In the genomic region with DNA sequence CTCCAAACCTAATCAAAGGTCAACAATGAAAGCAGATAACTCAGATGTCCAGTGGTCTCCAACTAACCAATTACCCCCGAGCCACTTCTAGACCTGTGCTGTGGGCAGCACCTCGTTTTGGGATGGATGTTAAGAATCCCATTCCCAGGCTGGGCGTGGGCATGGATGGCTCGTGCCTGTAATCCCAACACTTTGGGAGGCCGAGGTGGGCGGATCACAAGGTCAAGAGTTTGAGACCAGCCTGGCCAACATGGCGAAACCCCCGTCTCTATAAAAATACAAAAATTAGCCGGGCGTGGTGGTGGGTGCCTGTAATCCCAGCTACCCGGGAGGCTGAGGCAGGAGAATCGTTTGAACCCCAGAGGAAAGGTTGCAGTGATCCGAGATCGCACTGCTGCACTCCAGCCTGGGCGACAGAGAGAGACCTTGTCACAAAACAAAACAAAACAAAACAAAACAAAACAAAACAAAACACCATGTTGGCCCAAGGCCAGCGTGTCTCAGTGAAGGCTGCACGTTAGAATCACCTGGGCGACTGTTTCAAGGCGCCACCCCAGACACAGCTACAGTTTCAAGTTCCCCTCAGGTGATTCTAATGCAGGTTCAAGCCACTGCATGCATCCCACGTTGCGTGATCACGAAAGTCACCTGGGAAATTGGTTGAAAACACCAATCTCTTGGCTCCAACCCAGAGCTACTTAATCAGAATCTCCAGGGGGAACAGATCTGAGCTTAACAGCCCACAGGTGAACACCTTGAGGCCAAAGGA, we compare ENCODE assay signal across 2 cellular contexts.
TF ChIP-seq lines count a peak whose summit lies in the region.

No MANE protein-coding gene starts in this region.

TF ChIP-seq in K562, 482 proteins besides CTCF, POLR2A, EP300 and RAD21 (continues in another document):
- TF ChIP-seq, protein P1, sequence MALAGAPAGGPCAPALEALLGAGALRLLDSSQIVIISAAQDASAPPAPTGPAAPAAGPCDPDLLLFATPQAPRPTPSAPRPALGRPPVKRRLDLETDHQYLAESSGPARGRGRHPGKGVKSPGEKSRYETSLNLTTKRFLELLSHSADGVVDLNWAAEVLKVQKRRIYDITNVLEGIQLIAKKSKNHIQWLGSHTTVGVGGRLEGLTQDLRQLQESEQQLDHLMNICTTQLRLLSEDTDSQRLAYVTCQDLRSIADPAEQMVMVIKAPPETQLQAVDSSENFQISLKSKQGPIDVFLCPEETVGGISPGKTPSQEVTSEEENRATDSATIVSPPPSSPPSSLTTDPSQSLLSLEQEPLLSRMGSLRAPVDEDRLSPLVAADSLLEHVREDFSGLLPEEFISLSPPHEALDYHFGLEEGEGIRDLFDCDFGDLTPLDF (CRISPR knock-in tag; IDR thresholded peaks at IDR 0.05): no peak
- TF ChIP-seq PYGO2 (tag; IDR thresholded peaks at IDR 0.05) (no peak), SMC3 (conservative IDR thresholded peaks at IDR 0.05; ENCODE audit: insufficient read depth, low read depth, low read length) (no peak), SMARCA5 (IDR thresholded peaks at IDR 0.05) (0 out of 2 replicates have a peak, but pooled peaks have one; percentile 49), NFIC (IDR thresholded peaks at IDR 0.05) (peak; percentile 77), SRSF9 (IDR thresholded peaks at IDR 0.05; ENCODE audit: borderline replicate concordance, low read depth, low read length) (no peak), PTBP1 (IDR thresholded peaks at IDR 0.05; ENCODE audit: low read depth, low read length) (peak; percentile 100), PHF21A (IDR thresholded peaks at IDR 0.05; ENCODE audit: borderline replicate concordance, low read depth) (peak; percentile 91), E2F3 (CRISPR knock-in tag; IDR thresholded peaks at IDR 0.05) (no peak), ZNF780A (CRISPR knock-in tag; IDR thresholded peaks at IDR 0.05) (no peak), SETDB1 (IDR thresholded peaks at IDR 0.05; ENCODE audit: low read length) (no peak)
- TF ChIP-seq, protein P2, sequence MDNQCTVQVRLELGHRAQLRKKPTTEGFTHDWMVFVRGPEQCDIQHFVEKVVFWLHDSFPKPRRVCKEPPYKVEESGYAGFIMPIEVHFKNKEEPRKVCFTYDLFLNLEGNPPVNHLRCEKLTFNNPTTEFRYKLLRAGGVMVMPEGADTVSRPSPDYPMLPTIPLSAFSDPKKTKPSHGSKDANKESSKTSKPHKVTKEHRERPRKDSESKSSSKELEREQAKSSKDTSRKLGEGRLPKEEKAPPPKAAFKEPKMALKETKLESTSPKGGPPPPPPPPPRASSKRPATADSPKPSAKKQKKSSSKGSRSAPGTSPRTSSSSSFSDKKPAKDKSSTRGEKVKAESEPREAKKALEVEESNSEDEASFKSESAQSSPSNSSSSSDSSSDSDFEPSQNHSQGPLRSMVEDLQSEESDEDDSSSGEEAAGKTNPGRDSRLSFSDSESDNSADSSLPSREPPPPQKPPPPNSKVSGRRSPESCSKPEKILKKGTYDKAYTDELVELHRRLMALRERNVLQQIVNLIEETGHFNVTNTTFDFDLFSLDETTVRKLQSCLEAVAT (IDR thresholded peaks at IDR 0.05): peak in 1 of 2 experiments; percentile 48; a peak in 1 of 4 replicates
- TF ChIP-seq, protein P3, sequence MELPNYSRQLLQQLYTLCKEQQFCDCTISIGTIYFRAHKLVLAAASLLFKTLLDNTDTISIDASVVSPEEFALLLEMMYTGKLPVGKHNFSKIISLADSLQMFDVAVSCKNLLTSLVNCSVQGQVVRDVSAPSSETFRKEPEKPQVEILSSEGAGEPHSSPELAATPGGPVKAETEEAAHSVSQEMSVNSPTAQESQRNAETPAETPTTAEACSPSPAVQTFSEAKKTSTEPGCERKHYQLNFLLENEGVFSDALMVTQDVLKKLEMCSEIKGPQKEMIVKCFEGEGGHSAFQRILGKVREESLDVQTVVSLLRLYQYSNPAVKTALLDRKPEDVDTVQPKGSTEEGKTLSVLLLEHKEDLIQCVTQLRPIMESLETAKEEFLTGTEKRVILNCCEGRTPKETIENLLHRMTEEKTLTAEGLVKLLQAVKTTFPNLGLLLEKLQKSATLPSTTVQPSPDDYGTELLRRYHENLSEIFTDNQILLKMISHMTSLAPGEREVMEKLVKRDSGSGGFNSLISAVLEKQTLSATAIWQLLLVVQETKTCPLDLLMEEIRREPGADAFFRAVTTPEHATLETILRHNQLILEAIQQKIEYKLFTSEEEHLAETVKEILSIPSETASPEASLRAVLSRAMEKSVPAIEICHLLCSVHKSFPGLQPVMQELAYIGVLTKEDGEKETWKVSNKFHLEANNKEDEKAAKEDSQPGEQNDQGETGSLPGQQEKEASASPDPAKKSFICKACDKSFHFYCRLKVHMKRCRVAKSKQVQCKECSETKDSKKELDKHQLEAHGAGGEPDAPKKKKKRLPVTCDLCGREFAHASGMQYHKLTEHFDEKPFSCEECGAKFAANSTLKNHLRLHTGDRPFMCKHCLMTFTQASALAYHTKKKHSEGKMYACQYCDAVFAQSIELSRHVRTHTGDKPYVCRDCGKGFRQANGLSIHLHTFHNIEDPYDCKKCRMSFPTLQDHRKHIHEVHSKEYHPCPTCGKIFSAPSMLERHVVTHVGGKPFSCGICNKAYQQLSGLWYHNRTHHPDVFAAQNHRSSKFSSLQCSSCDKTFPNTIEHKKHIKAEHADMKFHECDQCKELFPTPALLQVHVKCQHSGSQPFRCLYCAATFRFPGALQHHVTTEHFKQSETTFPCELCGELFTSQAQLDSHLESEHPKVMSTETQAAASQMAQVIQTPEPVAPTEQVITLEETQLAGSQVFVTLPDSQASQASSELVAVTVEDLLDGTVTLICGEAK (IDR thresholded peaks at IDR 0.05): no peak
- TF ChIP-seq, protein P3 (CRISPR knock-in tag; IDR thresholded peaks at IDR 0.05): no peak

TF ChIP-seq in SK-N-SH, 30 proteins besides CTCF, POLR2A, EP300 and RAD21:
- TF ChIP-seq GABPA (IDR thresholded peaks at IDR 0.05; ENCODE audit: low read depth) (no peak), RFX5 (IDR thresholded peaks at IDR 0.05; ENCODE audit: low read length) (no peak), TEAD4 (IDR thresholded peaks at IDR 0.05; ENCODE audit: borderline replicate concordance, insufficient read depth) (no peak), YY1 (IDR thresholded peaks at IDR 0.05; ENCODE audit: low read depth) (no peak), POLR2AphosphoS5 (IDR thresholded peaks at IDR 0.05; ENCODE audit: low read depth, low read length) (no peak), MXI1 (IDR thresholded peaks at IDR 0.05; ENCODE audit: low read depth, low read length) (no peak), GATA2 (CRISPR knock-in tag; IDR thresholded peaks at IDR 0.05) (no peak), JUND (IDR thresholded peaks at IDR 0.05) (no peak), NFIC (IDR thresholded peaks at IDR 0.05; ENCODE audit: borderline replicate concordance) (no peak), FOXJ3 (CRISPR knock-in tag; IDR thresholded peaks at IDR 0.05) (no peak), FOSL2 (IDR thresholded peaks at IDR 0.05; ENCODE audit: borderline replicate concordance, low read depth) (no peak), RXRA (IDR thresholded peaks at IDR 0.05; ENCODE audit: borderline replicate concordance, low read depth) (no peak), EZH2phosphoT487 (IDR thresholded peaks at IDR 0.05; ENCODE audit: borderline replicate concordance, low read depth) (no peak), FOXM1 (IDR thresholded peaks at IDR 0.05; ENCODE audit: low read depth) (no peak)
- TF ChIP-seq, protein P4, sequence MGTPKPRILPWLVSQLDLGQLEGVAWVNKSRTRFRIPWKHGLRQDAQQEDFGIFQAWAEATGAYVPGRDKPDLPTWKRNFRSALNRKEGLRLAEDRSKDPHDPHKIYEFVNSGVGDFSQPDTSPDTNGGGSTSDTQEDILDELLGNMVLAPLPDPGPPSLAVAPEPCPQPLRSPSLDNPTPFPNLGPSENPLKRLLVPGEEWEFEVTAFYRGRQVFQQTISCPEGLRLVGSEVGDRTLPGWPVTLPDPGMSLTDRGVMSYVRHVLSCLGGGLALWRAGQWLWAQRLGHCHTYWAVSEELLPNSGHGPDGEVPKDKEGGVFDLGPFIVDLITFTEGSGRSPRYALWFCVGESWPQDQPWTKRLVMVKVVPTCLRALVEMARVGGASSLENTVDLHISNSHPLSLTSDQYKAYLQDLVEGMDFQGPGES (IDR thresholded peaks at IDR 0.05; ENCODE audit: low read depth, low read length): no peak
- TF ChIP-seq, protein P5, sequence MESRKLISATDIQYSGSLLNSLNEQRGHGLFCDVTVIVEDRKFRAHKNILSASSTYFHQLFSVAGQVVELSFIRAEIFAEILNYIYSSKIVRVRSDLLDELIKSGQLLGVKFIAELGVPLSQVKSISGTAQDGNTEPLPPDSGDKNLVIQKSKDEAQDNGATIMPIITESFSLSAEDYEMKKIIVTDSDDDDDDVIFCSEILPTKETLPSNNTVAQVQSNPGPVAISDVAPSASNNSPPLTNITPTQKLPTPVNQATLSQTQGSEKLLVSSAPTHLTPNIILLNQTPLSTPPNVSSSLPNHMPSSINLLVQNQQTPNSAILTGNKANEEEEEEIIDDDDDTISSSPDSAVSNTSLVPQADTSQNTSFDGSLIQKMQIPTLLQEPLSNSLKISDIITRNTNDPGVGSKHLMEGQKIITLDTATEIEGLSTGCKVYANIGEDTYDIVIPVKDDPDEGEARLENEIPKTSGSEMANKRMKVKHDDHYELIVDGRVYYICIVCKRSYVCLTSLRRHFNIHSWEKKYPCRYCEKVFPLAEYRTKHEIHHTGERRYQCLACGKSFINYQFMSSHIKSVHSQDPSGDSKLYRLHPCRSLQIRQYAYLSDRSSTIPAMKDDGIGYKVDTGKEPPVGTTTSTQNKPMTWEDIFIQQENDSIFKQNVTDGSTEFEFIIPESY (IDR thresholded peaks at IDR 0.05; ENCODE audit: borderline replicate concordance, low read depth): no peak
- TF ChIP-seq, protein P6, sequence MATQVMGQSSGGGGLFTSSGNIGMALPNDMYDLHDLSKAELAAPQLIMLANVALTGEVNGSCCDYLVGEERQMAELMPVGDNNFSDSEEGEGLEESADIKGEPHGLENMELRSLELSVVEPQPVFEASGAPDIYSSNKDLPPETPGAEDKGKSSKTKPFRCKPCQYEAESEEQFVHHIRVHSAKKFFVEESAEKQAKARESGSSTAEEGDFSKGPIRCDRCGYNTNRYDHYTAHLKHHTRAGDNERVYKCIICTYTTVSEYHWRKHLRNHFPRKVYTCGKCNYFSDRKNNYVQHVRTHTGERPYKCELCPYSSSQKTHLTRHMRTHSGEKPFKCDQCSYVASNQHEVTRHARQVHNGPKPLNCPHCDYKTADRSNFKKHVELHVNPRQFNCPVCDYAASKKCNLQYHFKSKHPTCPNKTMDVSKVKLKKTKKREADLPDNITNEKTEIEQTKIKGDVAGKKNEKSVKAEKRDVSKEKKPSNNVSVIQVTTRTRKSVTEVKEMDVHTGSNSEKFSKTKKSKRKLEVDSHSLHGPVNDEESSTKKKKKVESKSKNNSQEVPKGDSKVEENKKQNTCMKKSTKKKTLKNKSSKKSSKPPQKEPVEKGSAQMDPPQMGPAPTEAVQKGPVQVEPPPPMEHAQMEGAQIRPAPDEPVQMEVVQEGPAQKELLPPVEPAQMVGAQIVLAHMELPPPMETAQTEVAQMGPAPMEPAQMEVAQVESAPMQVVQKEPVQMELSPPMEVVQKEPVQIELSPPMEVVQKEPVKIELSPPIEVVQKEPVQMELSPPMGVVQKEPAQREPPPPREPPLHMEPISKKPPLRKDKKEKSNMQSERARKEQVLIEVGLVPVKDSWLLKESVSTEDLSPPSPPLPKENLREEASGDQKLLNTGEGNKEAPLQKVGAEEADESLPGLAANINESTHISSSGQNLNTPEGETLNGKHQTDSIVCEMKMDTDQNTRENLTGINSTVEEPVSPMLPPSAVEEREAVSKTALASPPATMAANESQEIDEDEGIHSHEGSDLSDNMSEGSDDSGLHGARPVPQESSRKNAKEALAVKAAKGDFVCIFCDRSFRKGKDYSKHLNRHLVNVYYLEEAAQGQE (IDR thresholded peaks at IDR 0.05; ENCODE audit: low read depth, low read length): no peak
